Comparison of ENCODE assay signal across 1 cellular context in genomic region chr15:48624700-48625099, GRCh38.
TF ChIP-seq lines count a peak whose summit lies in the region.

No MANE protein-coding gene starts in this region.

TF ChIP-seq in HepG2, 621 proteins besides CTCF, POLR2A, EP300 and RAD21 (continued from another document):
- TF ChIP-seq ZNF563 (CRISPR knock-in tag; IDR thresholded peaks at IDR 0.05) (no peak), FLYWCH1 (CRISPR knock-in tag; IDR thresholded peaks at IDR 0.05) (no peak), SP2 (CRISPR knock-in tag; IDR thresholded peaks at IDR 0.05) (no peak), ZNF274 (CRISPR knock-in tag; IDR thresholded peaks at IDR 0.05) (no peak), MXD4 (CRISPR knock-in tag; IDR thresholded peaks at IDR 0.05) (no peak), RFX5 (IDR thresholded peaks at IDR 0.05; ENCODE audit: low read depth, low read length) (no peak)
